In the genomic region with DNA sequence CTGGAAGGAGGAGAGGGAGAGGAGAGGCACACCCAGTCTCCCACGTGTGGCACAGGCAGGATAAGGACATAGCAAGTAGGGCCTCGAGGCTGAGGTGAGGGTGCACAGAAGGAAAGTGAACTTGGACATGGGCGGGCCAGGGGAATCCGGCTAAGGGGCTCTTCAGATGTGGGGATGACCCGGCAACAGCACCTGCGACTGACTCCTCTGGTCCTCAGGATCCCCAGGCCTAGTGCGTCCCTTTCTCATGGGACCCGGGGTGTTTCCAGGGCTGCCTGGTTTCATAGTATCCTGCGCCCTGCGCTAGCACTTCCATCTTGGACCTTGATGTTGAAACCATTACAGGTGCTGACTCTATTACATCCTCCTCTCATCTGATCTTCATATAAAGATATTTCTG, we compare ENCODE assay signal across 1 cellular context.
TF ChIP-seq lines count a peak whose summit lies in the region.

No MANE protein-coding gene starts in this region.

TF ChIP-seq in H1, 55 proteins besides CTCF, POLR2A, EP300 and RAD21:
- no peak for TF ChIP-seq PHF8 (conservative IDR thresholded peaks at IDR 0.05; ENCODE audit: low read depth, low read length)
- TF ChIP-seq KDM1A (IDR thresholded peaks at IDR 0.05; ENCODE audit: borderline replicate concordance, low read length) = no peak
- no peak for TF ChIP-seq FOSL1 (IDR thresholded peaks at IDR 0.05; ENCODE audit: insufficient read depth, low read depth, low read length)
